1 cellular context compared by ENCODE assay signal in genomic region chr2:26072925-26073768, GRCh38.
TF ChIP-seq lines count a peak whose summit lies in the region.

No MANE protein-coding gene starts in this region.

TF ChIP-seq in K562, 482 proteins besides CTCF, POLR2A, EP300 and RAD21 (continued from another document):
- TF ChIP-seq TAF9B (IDR thresholded peaks at IDR 0.05; ENCODE audit: partially characterized antibody) (peak; percentile 11), HDAC1 (IDR thresholded peaks at IDR 0.05) (0 out of 4 replicates have a peak, but pooled peaks of 1 of the 2 experiments have one; percentile 37), ZNF785 (CRISPR knock-in tag; IDR thresholded peaks at IDR 0.05) (no peak), FOSL1 (tag; conservative IDR thresholded peaks at IDR 0.05) (peak; percentile 18; the same call in 1 of the 2 replicates), ZNF398 (CRISPR knock-in tag; IDR thresholded peaks at IDR 0.05) (no peak), HLTF (IDR thresholded peaks at IDR 0.05) (no peak), CREB3L1 (IDR thresholded peaks at IDR 0.05; ENCODE audit: borderline replicate concordance, low read depth) (peak; percentile 60; the same call in 1 of the 2 replicates), ZBTB40 (IDR thresholded peaks at IDR 0.05) (peak; percentile 35; the same call in 1 of the 2 replicates), ZBTB40 (CRISPR knock-in tag; IDR thresholded peaks at IDR 0.05) (no peak), NUFIP1 (IDR thresholded peaks at IDR 0.05; ENCODE audit: partially characterized antibody) (no peak), ZNF551 (CRISPR knock-in tag; IDR thresholded peaks at IDR 0.05) (no peak), ZNF121 (CRISPR knock-in tag; conservative IDR thresholded peaks at IDR 0.05) (no peak), CBFA2T3 (IDR thresholded peaks at IDR 0.05) (peak; percentile 55; the same call in 1 of the 2 replicates), SIX5 (IDR thresholded peaks at IDR 0.05; ENCODE audit: borderline replicate concordance in 1 of 2, insufficient read depth in 1 of 2, low read depth in 1 of 2, low read length in 2 of 2) (peak; percentile 64 to 80), ZSCAN29 (IDR thresholded peaks at IDR 0.05) (no peak), FIP1L1 (IDR thresholded peaks at IDR 0.05; ENCODE audit: low read depth, low read length, poor library complexity, severe bottlenecking) (no peak), ZBTB2 (IDR thresholded peaks at IDR 0.05) (peak; percentile 62; the same call in 1 of the 2 replicates), LEF1 (IDR thresholded peaks at IDR 0.05) (peak; percentile 48; the same call in 1 of the 2 replicates), ZBTB7A (IDR thresholded peaks at IDR 0.05; ENCODE audit: borderline replicate concordance, control insufficient read depth, low read depth, low read length) (no peak), ZNF592 (IDR thresholded peaks at IDR 0.05) (peak; percentile 78), EZH2 (IDR thresholded peaks at IDR 0.05; ENCODE audit: borderline replicate concordance, low read depth, low read length) (no peak)
- TF ChIP-seq, protein P1, sequence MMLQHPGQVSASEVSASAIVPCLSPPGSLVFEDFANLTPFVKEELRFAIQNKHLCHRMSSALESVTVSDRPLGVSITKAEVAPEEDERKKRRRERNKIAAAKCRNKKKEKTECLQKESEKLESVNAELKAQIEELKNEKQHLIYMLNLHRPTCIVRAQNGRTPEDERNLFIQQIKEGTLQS (IDR thresholded peaks at IDR 0.05), result no peak
- TF ChIP-seq, protein P1 (CRISPR knock-in tag; conservative IDR thresholded peaks at IDR 0.05), result no peak
- TF ChIP-seq, protein P2, sequence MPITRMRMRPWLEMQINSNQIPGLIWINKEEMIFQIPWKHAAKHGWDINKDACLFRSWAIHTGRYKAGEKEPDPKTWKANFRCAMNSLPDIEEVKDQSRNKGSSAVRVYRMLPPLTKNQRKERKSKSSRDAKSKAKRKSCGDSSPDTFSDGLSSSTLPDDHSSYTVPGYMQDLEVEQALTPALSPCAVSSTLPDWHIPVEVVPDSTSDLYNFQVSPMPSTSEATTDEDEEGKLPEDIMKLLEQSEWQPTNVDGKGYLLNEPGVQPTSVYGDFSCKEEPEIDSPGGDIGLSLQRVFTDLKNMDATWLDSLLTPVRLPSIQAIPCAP (CRISPR knock-in tag; IDR thresholded peaks at IDR 0.05; ENCODE audit: borderline replicate concordance), result no peak
TF ChIP-seq in K562: peak in this region for 55.
